In genomic region chr12:14803830-14804160, GRCh38 we compare ENCODE assay signal across 8 cellular contexts. TPM values are rescaled to one million over a fixed set of nuclear protein-coding genes. Genes with fewer than 3 reads are reported as not detected.
DNase-seq lines count a peak whose midpoint lies in the region; ATAC-seq and TF ChIP-seq lines count a peak whose summit lies in the region.

No MANE protein-coding gene starts in this region.

- no peak overlapping the region for H3K4me3 Mint-ChIP-seq in activated T-cell treated with anti-CD3 and anti-CD28 coated beads, Interleukin-2, amount 50 U/mL, for 4 hours

- H3K9me3 Mint-ChIP-seq in activated T-cell treated with anti-CD3 and anti-CD28 coated beads, Interleukin-2, amount 50 U/mL, for 4 hours: no peaks in the 10 kb centered on the region

- DNase-seq in activated T-cell treated with anti-CD3 and anti-CD28 coated beads, Interleukin-2, amount 50 U/mL, for 4 hours: no peak
- no peak for DNase-seq in activated T-cell treated with anti-CD3 and anti-CD28 coated beads for 4 hours
- DNase-seq in astrocyte of the cerebellum (ENCODE audit: low read depth): no peak
- no peak for DNase-seq in lower lobe of right lung
- no peak for DNase-seq in COR-L47 (lab: John Stamatoyannopoulos, UW)
- DNase-seq in germinal center (ENCODE audit: low spot score): no peak
- DNase-seq in stimulated activated naive CD4-positive, alpha-beta T cell treated with Interleukin-2 at 50 U/mL for 16 hours (lab: John Stamatoyannopoulos, UW): no peak

- peak; percentile 1 to 2 for ATAC-seq in activated T-cell treated with anti-CD3 and anti-CD28 coated beads, Interleukin-2, amount 50 U/mL, for 4 hours
- peak; percentile 21 for ATAC-seq in HG03432 (IDR thresholded peaks at IDR 0.05; ENCODE audit: unreplicated experiment)
- ATAC-seq in lower lobe of right lung: peak; percentile 3 to 35

- H3K27ac ChIP-seq in lower lobe of right lung: peak overlapping the region; percentile 94

- H3K4me1 Mint-ChIP-seq in activated T-cell treated with anti-CD3 and anti-CD28 coated beads, Interleukin-2, amount 50 U/mL, for 4 hours (ENCODE audit: low read depth): peaks cover 19% of the 10 kb centered on the region

- intact Hi-C loops in lower lobe of right lung (cut with DNase I): no loop called here

- H3K36me3 ChIP-seq in lower lobe of right lung: peaks cover 14% of the 10 kb centered on the region

- H3K27me3 Mint-ChIP-seq in activated T-cell treated with anti-CD3 and anti-CD28 coated beads, Interleukin-2, amount 50 U/mL, for 4 hours (ENCODE audit: low read depth): no peaks in the 10 kb centered on the region

- TF ChIP-seq CTCF in astrocyte of the cerebellum (IDR thresholded peaks at IDR 0.05; ENCODE audit: low read depth, low read length, missing control alignments) (no peak), lower lobe of right lung (IDR thresholded peaks at IDR 0.05) (no peak)

- in situ Hi-C loops in astrocyte of the cerebellum (cut with HindIII; ENCODE audit: low sequenced_read_pairs): no loop called here

- H3K36me3 Mint-ChIP-seq in activated T-cell treated with anti-CD3 and anti-CD28 coated beads, Interleukin-2, amount 50 U/mL, for 4 hours (ENCODE audit: insufficient read depth): peaks cover 8% of the 10 kb centered on the region

- H3K4me3 ChIP-seq in astrocyte of the cerebellum (ENCODE audit: low read depth, low read length): peak overlapping the region; percentile 87
- peak overlapping the region; percentile 83 for H3K4me3 ChIP-seq in lower lobe of right lung

- H3K9me3 ChIP-seq in lower lobe of right lung: no peaks in the 10 kb centered on the region

- H3K27me3 ChIP-seq in lower lobe of right lung (ENCODE audit: low read depth): no peaks in the 10 kb centered on the region

- H3K4me1 ChIP-seq in lower lobe of right lung: peaks cover 26% of the 10 kb centered on the region

RNA-seq across cellular contexts. Expression of gene C12orf60, which starts 0.3 kb away (rescaled TPM):
- 1 to 10 TPM; 1.4 to 2.4 (median 1.6) TPM for total RNA-seq in activated T-cell treated with anti-CD3 and anti-CD28 coated beads, Interleukin-2, amount 50 U/mL, for 4 hours
- total RNA-seq in lower lobe of right lung: 0.77 TPM

RNA-seq across cellular contexts. Expression of gene WBP11, which starts 0.5 kb away (rescaled TPM):
- total RNA-seq in activated T-cell treated with anti-CD3 and anti-CD28 coated beads, Interleukin-2, amount 50 U/mL, for 4 hours: 100 to 1,000 TPM; 133 to 146 (median 140) TPM
- total RNA-seq in lower lobe of right lung: 49.3 TPM

RNA-seq across cellular contexts. Expression of gene SMCO3, which starts 10.2 kb away (rescaled TPM):
- total RNA-seq in activated T-cell treated with anti-CD3 and anti-CD28 coated beads, Interleukin-2, amount 50 U/mL, for 4 hours: not detected
- 0.68 TPM for total RNA-seq in lower lobe of right lung

RNA-seq across cellular contexts. Expression of gene ART4, which starts 39.5 kb away (rescaled TPM):
- total RNA-seq in activated T-cell treated with anti-CD3 and anti-CD28 coated beads, Interleukin-2, amount 50 U/mL, for 4 hours: not detected
- 3.7 TPM for total RNA-seq in lower lobe of right lung
